In genomic region chr18:55452123-55452611, GRCh38 we compare ENCODE assay signal across 16 cellular contexts.
DNase-seq lines count a peak whose midpoint lies in the region; ATAC-seq, FAIRE-seq and TF ChIP-seq lines count a peak whose summit lies in the region.
"Had no signal": no experiment of that assay in that cellular context is flagged by ENCODE, and none has a peak within 500 bp of the region (broad histone marks: within the 10 kb centered on the region; RNA-seq: fewer than 3 reads in every experiment).

No MANE protein-coding gene starts in this region.

- TF ChIP-seq CTCF in D721Med (IDR thresholded peaks at IDR 0.05; ENCODE audit: insufficient read depth, missing control alignments) (no peak), osteoblast (IDR thresholded peaks at IDR 0.05; ENCODE audit: extremely low read depth, low read depth, low read length) (no peak), Calu3 (IDR thresholded peaks at IDR 0.05; ENCODE audit: unreplicated experiment) (no peak)

- intact Hi-C loops in Calu3 (cut with micrococcal nuclease; ENCODE audit: unreplicated experiment), result no loop called here

- no peak for DNase-seq in D721Med (ENCODE audit: insufficient read length, low spot score)
- peak; percentile 35 to 77 for DNase-seq in NCI-H446 (lab: John Stamatoyannopoulos, UW)
- peak; percentile 34 for DNase-seq in osteoblast (ENCODE audit: insufficient read length, low spot score, missing footprints)
- DNase-seq in activated naive CD4-positive, alpha-beta T cell (lab: John Stamatoyannopoulos, UW), result no peak
- DNase-seq in DMS79 treated with DMSO at 0.1 percent for 48 hours (lab: John Stamatoyannopoulos, UW), result no peak
- DNase-seq in Calu3, result no peak
- DNase-seq: activated CD4-positive, alpha-beta T cell treated with anti-CD3 and anti-CD28 coated beads, Interleukin-2, amount 10 ng/mL, durations not matched to agents 24 days and 14 days; activated gamma-delta T cell; cerebellar nuclear complex; foreskin melanocyte; kidney glomerular epithelial cell; NCI-H748 treated with DMSO at 0.1 percent for 48 hours; SK-N-SH had no signal

- no peaks in the 10 kb centered on the region for H3K36me3 Mint-ChIP-seq in Calu3 (ENCODE audit: insufficient read depth, unreplicated experiment)

- H3K27me3 ChIP-seq in osteoblast (ENCODE audit: insufficient read depth, low read length), result no peaks in the 10 kb centered on the region

- peaks cover 57% of the 10 kb centered on the region for H3K79me2 ChIP-seq in osteoblast (ENCODE audit: insufficient read depth, low read length)

- H3K9me3 ChIP-seq in osteoblast (ENCODE audit: low read depth, low read length), result no peaks in the 10 kb centered on the region
- H3K9me3 ChIP-seq: SK-N-SH had no signal

- peak; percentile 94 for FAIRE-seq in D721Med (lab: Jason Lieb, UNC)

- no peak overlapping the region for H3K4me3 Mint-ChIP-seq in Calu3 (ENCODE audit: low read depth, unreplicated experiment)
- H3K4me3 Mint-ChIP-seq: activated CD4-positive, alpha-beta T cell treated with anti-CD3 and anti-CD28 coated beads, Interleukin-2, amount 10 ng/mL, durations not matched to agents 24 days and 14 days; B cell had no signal

- no peak overlapping the region for H2AFZ ChIP-seq in osteoblast (ENCODE audit: low read length)

- BruUV-seq in Calu3 (replicated peaks; lab: Mats Ljungman, UMichigan), result no TSS peak

- ATAC-seq in esophagus mucosa, result peak; percentile 92
- ATAC-seq in GM18511 (IDR thresholded peaks at IDR 0.05; ENCODE audit: unreplicated experiment), result no peak

- no peak overlapping the region for H3K4me2 ChIP-seq in osteoblast (ENCODE audit: insufficient read depth, low read length)
- H3K4me2 ChIP-seq: SK-N-SH had no signal

- CTCF ChIA-PET in Calu3 (lab: Charles Lee), result no interaction called here

- no peaks in the 10 kb centered on the region for H3K9me3 Mint-ChIP-seq in Calu3 (ENCODE audit: low read depth, unreplicated experiment)
- H3K9me3 Mint-ChIP-seq: activated CD4-positive, alpha-beta T cell treated with anti-CD3 and anti-CD28 coated beads, Interleukin-2, amount 10 ng/mL, durations not matched to agents 24 days and 14 days had no signal

- H4K20me1 ChIP-seq in osteoblast (ENCODE audit: insufficient read depth, low read length), result no peaks in the 10 kb centered on the region

- H3K4me1 Mint-ChIP-seq in Calu3 (ENCODE audit: low read depth, unreplicated experiment), result no peaks in the 10 kb centered on the region
- H3K4me1 Mint-ChIP-seq: activated CD4-positive, alpha-beta T cell treated with anti-CD3 and anti-CD28 coated beads, Interleukin-2, amount 10 ng/mL, durations not matched to agents 24 days and 14 days had no signal

- no peak overlapping the region for H3K27ac ChIP-seq in osteoblast (ENCODE audit: low read depth, low read length)

- no peak overlapping the region for H3K4me3 ChIP-seq in osteoblast (ENCODE audit: insufficient read depth, low read length)

- H3K4me1 ChIP-seq in osteoblast (ENCODE audit: insufficient read depth, low read length), result no peaks in the 10 kb centered on the region

- H3K36me3 ChIP-seq in osteoblast (ENCODE audit: insufficient read depth, low read length), result no peaks in the 10 kb centered on the region

- H3K27ac Mint-ChIP-seq in Calu3 (ENCODE audit: unreplicated experiment), result no peak overlapping the region
- H3K27ac Mint-ChIP-seq: activated CD4-positive, alpha-beta T cell treated with anti-CD3 and anti-CD28 coated beads, Interleukin-2, amount 10 ng/mL, durations not matched to agents 24 days and 14 days; B cell had no signal

- no peaks in the 10 kb centered on the region for H3K27me3 Mint-ChIP-seq in Calu3 (ENCODE audit: unreplicated experiment)
- H3K27me3 Mint-ChIP-seq: activated CD4-positive, alpha-beta T cell treated with anti-CD3 and anti-CD28 coated beads, Interleukin-2, amount 10 ng/mL, durations not matched to agents 24 days and 14 days; B cell had no signal

Comparison
In these comparisons a context has a peak if more than half of its experiments do, and no peak if none do; other contexts are left out.
1. DNase-seq: peak in NCI-H446 (2 of 2) and osteoblast (single experiment); none in D721Med (single experiment), activated naive CD4-positive, alpha-beta T cell (0 of 4), DMS79 treated with DMSO at 0.1 percent for 48 hours (single experiment) and Calu3 (single experiment).